ENCODE assay signal across 21 cellular contexts in the genomic region with DNA sequence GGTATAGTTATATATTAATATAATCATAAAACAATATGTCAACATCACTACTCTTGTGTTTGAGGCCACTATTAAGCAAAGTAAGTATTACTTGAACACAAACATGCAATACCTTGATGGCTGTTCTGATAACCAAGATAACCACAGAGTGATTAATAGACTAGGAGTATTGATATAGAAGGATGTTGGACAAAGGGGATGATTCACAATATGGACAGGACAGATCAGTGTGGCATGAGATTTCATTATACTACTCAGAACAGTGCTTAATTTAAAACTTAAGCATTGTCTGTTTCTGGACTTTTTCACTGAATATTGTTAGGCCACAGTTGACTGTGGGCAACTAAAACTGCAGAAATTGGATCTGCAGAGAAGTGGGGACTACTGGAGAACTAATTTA.
"Had no signal": no experiment of that assay in that cellular context is flagged by ENCODE, and none has a peak within 500 bp of the region (broad histone marks: within the 10 kb centered on the region; RNA-seq: fewer than 3 reads in every experiment).

No MANE protein-coding gene starts in this region.

- H3K36me3 ChIP-seq: pancreas, suprapubic skin, thyroid gland had no signal

- H3K27ac Mint-ChIP-seq: dendritic cell treated with granulocyte-macrophage colony-stimulating factor and Interleukin-4, amounts not matched to agents 40 ng/mL and 50 ng/mL, for 4 days; naive B cell; nephron; progenitor cell of endocrine pancreas; type B pancreatic cell had no signal

- H2AFZ ChIP-seq: hepatocyte had no signal

- H3K4me3 Mint-ChIP-seq: dendritic cell treated with granulocyte-macrophage colony-stimulating factor and Interleukin-4, amounts not matched to agents 40 ng/mL and 50 ng/mL, for 4 days; naive B cell; nephron; type B pancreatic cell had no signal

- H3K36me3 Mint-ChIP-seq: naive B cell, type B pancreatic cell had no signal

- H3K9me3 ChIP-seq: pancreas, suprapubic skin, thyroid gland had no signal

- H3K27me3 ChIP-seq: foreskin keratinocyte, hepatocyte, pancreas, suprapubic skin, thyroid gland had no signal

- H3K4me1 ChIP-seq: foreskin keratinocyte, pancreas, suprapubic skin, thyroid gland had no signal

- ATAC-seq: left colon; left ventricle myocardium superior; pancreas; right cardiac atrium; stimulated activated naive CD8-positive, alpha-beta T cell treated with anti-CD3 and anti-CD28 coated beads, Interleukin-15, Interleukin-2, amounts not matched to agents 100 U/mL and 50 U/mL, for 24 hours had no signal

- H3K79me2 ChIP-seq: hepatocyte had no signal

- H3K27ac ChIP-seq: foreskin keratinocyte, hepatocyte, pancreas, suprapubic skin, thyroid gland had no signal

- H3K4me3 ChIP-seq: hepatocyte, lung, pancreas, suprapubic skin, thyroid gland had no signal

- H3K9me3 Mint-ChIP-seq: nephron, type B pancreatic cell had no signal

- H3K4me2 ChIP-seq: hepatocyte had no signal

- DNase-seq: erythroblast; kidney; left colon; left ventricle myocardium superior; mesendoderm; naive B cell; occipital lobe; pancreas; right cardiac atrium; small intestine; stimulated activated CD4-positive, alpha-beta T cell treated with anti-CD3 and anti-CD28 coated beads, Interleukin-12 subunit alpha, Interleukin-12 subunit beta, amount 100 ng/mL, for 4 hours; stimulated activated naive CD8-positive, alpha-beta T cell treated with anti-CD3 and anti-CD28 coated beads, Interleukin-15, Interleukin-2, amounts not matched to agents 100 U/mL and 50 U/mL, for 24 hours; thyroid gland had no signal

- H3K4me1 Mint-ChIP-seq: naive B cell, nephron had no signal

- H3K27me3 Mint-ChIP-seq: dendritic cell treated with granulocyte-macrophage colony-stimulating factor and Interleukin-4, amounts not matched to agents 40 ng/mL and 50 ng/mL, for 4 days; naive B cell; progenitor cell of endocrine pancreas; type B pancreatic cell had no signal
